In genomic region chr1:23718482-23718881, GRCh38 we compare ENCODE assay signal across 9 cellular contexts. TPM values are rescaled to one million over a fixed set of nuclear protein-coding genes. Genes with fewer than 3 reads are reported as not detected.
DNase-seq lines count a peak whose midpoint lies in the region; ATAC-seq, FAIRE-seq and TF ChIP-seq lines count a peak whose summit lies in the region.
"Had no signal": no experiment of that assay in that cellular context is flagged by ENCODE, and none has a peak within 500 bp of the region (broad histone marks: within the 10 kb centered on the region; RNA-seq: fewer than 3 reads in every experiment).

No MANE protein-coding gene starts in this region.

- in situ Hi-C loops in astrocyte of the spinal cord (cut with HindIII; ENCODE audit: low sequenced_read_pairs) = no loop called here

- peaks cover 39% of the 10 kb centered on the region for H3K4me1 ChIP-seq in Karpas-422 (ENCODE audit: low read length)
- H3K4me1 ChIP-seq in kidney (ENCODE audit: control insufficient read depth in 1 of 2, insufficient read depth in 1 of 2, low read depth in 1 of 2, low read length in 2 of 2) = no peaks in the 10 kb centered on the region

- intact Hi-C loops in activated T-helper 1 cell treated with anti-CD3 and anti-CD28 coated beads, Interleukin-12 subunit alpha, Interleukin-12 subunit beta, Interleukin-2, Interleukin-4 antibody, amounts not matched to agents 30 ng/mL and 10 ng/mL and 1 ng/mL, durations not matched to agents 14 hours and 24 hours and 36 hours (cut with micrococcal nuclease) = no loop called here
- intact Hi-C loops in kidney (cut with DNase I) = no loop called here

- no peaks in the 10 kb centered on the region for H3K9me2 ChIP-seq in Karpas-422 (replicated peaks; ENCODE audit: insufficient read depth, low read length)

- no peaks in the 10 kb centered on the region for H3K9me3 ChIP-seq in Karpas-422 (ENCODE audit: low read length)
- no peaks in the 10 kb centered on the region for H3K9me3 ChIP-seq in kidney (ENCODE audit: control insufficient read depth in 1 of 2, low read length in 2 of 2)

- ATAC-seq in GM21526 (IDR thresholded peaks at IDR 0.05; ENCODE audit: low FRiP score, unreplicated experiment) = no peak

- peaks cover 15% of the 10 kb centered on the region for H4K20me1 ChIP-seq in Karpas-422 (ENCODE audit: insufficient read depth, low read depth, low read length)

- no peak overlapping the region for H3K4me3 ChIP-seq in Karpas-422 (ENCODE audit: low read length)
- no peak overlapping the region for H3K4me3 ChIP-seq in astrocyte of the spinal cord (ENCODE audit: low read depth, low read length)
- no peak overlapping the region for H3K4me3 ChIP-seq in kidney (ENCODE audit: low read length in 2 of 2)

- no peak overlapping the region for H2AFZ ChIP-seq in Karpas-422 (ENCODE audit: low read length)

- no peaks in the 10 kb centered on the region for H3K79me2 ChIP-seq in Karpas-422 (ENCODE audit: low read length)

- no peak for FAIRE-seq in kidney (lab: Jason Lieb, UNC)

- no peaks in the 10 kb centered on the region for H3K4me1 Mint-ChIP-seq in nephron progenitor cell
- H3K4me1 Mint-ChIP-seq in activated T-helper 1 cell treated with anti-CD3 and anti-CD28 coated beads, Interleukin-12 subunit alpha, Interleukin-12 subunit beta, Interleukin-2, Interleukin-4 antibody, amounts not matched to agents 30 ng/mL and 10 ng/mL and 1 ng/mL, durations not matched to agents 14 hours and 24 hours and 36 hours (ENCODE audit: low read depth) = peaks cover 32% of the 10 kb centered on the region

- TF ChIP-seq CTCF in astrocyte of the spinal cord (IDR thresholded peaks at IDR 0.05; ENCODE audit: low read depth, low read length) = peak; percentile 60
- TF ChIP-seq CTCF in nephron progenitor cell (IDR thresholded peaks at IDR 0.05) = peak; percentile 61
- TF ChIP-seq CTCF in kidney (IDR thresholded peaks at IDR 0.05; ENCODE audit: borderline replicate concordance, extremely low read depth, insufficient read depth) = no peak

- no peak overlapping the region for H3K27ac Mint-ChIP-seq in nephron progenitor cell
- no peak overlapping the region for H3K27ac Mint-ChIP-seq in activated T-helper 1 cell treated with anti-CD3 and anti-CD28 coated beads, Interleukin-12 subunit alpha, Interleukin-12 subunit beta, Interleukin-2, Interleukin-4 antibody, amounts not matched to agents 30 ng/mL and 10 ng/mL and 1 ng/mL, durations not matched to agents 14 hours and 24 hours and 36 hours

- peak; percentile 65 for DNase-seq in Daoy (ENCODE audit: low read depth)
- peak; percentile 70 for DNase-seq in Karpas-422
- peak; percentile 23 for DNase-seq in astrocyte of the spinal cord (ENCODE audit: low read depth, low spot score)
- peak; percentile 56 for DNase-seq in nephron progenitor cell
- no peak for DNase-seq in activated T-helper 1 cell treated with anti-CD3 and anti-CD28 coated beads, Interleukin-12 subunit alpha, Interleukin-12 subunit beta, Interleukin-2, Interleukin-4 antibody, amounts not matched to agents 30 ng/mL and 10 ng/mL and 1 ng/mL, durations not matched to agents 14 hours and 24 hours and 36 hours (ENCODE audit: low spot score)
- no peak for DNase-seq in kidney
- DNase-seq in stimulated activated CD4-positive, alpha-beta T cell treated with anti-CD3 and anti-CD28 coated beads, Interleukin-4, amount 100 ng/mL, for 1 hour = no peak
- DNase-seq: left cardiac atrium had no signal

- H3K27me3 ChIP-seq in Karpas-422 (ENCODE audit: low read length) = no peaks in the 10 kb centered on the region

- H3K36me3 Mint-ChIP-seq in nephron progenitor cell (ENCODE audit: low read depth) = peaks cover 19% of the 10 kb centered on the region
- peaks cover 2% of the 10 kb centered on the region for H3K36me3 Mint-ChIP-seq in activated T-helper 1 cell treated with anti-CD3 and anti-CD28 coated beads, Interleukin-12 subunit alpha, Interleukin-12 subunit beta, Interleukin-2, Interleukin-4 antibody, amounts not matched to agents 30 ng/mL and 10 ng/mL and 1 ng/mL, durations not matched to agents 14 hours and 24 hours and 36 hours (ENCODE audit: low read depth)

- H3K36me3 ChIP-seq in Karpas-422 (ENCODE audit: insufficient read depth, low read length) = no peaks in the 10 kb centered on the region
- H3K36me3 ChIP-seq in kidney (ENCODE audit: control insufficient read depth in 1 of 2, insufficient read depth in 2 of 2, low read length in 2 of 2) = no peaks in the 10 kb centered on the region

- H3K9ac ChIP-seq in Karpas-422 (ENCODE audit: low read length) (no peak overlapping the region), kidney (ENCODE audit: low read length in 2 of 2) (no peak overlapping the region)

- H3K9me3 Mint-ChIP-seq in nephron progenitor cell = no peaks in the 10 kb centered on the region
- H3K9me3 Mint-ChIP-seq in activated T-helper 1 cell treated with anti-CD3 and anti-CD28 coated beads, Interleukin-12 subunit alpha, Interleukin-12 subunit beta, Interleukin-2, Interleukin-4 antibody, amounts not matched to agents 30 ng/mL and 10 ng/mL and 1 ng/mL, durations not matched to agents 14 hours and 24 hours and 36 hours = no peaks in the 10 kb centered on the region

- H3K4me3 Mint-ChIP-seq in nephron progenitor cell = no peak overlapping the region
- H3K4me3 Mint-ChIP-seq in activated T-helper 1 cell treated with anti-CD3 and anti-CD28 coated beads, Interleukin-12 subunit alpha, Interleukin-12 subunit beta, Interleukin-2, Interleukin-4 antibody, amounts not matched to agents 30 ng/mL and 10 ng/mL and 1 ng/mL, durations not matched to agents 14 hours and 24 hours and 36 hours = no peak overlapping the region

- no peak overlapping the region for H3K4me2 ChIP-seq in Karpas-422 (ENCODE audit: low read depth, low read length, poor library complexity, severe bottlenecking)

- H3K27ac ChIP-seq in Karpas-422 (ENCODE audit: low read length) (no peak overlapping the region), kidney (ENCODE audit: low read depth in 2 of 2, low read length in 2 of 2) (no peak overlapping the region)

- H3K27me3 Mint-ChIP-seq in nephron progenitor cell (ENCODE audit: low read depth, poor library complexity) = no peaks in the 10 kb centered on the region
- no peaks in the 10 kb centered on the region for H3K27me3 Mint-ChIP-seq in activated T-helper 1 cell treated with anti-CD3 and anti-CD28 coated beads, Interleukin-12 subunit alpha, Interleukin-12 subunit beta, Interleukin-2, Interleukin-4 antibody, amounts not matched to agents 30 ng/mL and 10 ng/mL and 1 ng/mL, durations not matched to agents 14 hours and 24 hours and 36 hours (ENCODE audit: insufficient read depth)

RNA-seq across cellular contexts. Expression of gene ELOA, which starts 24.8 kb away (rescaled TPM):
- 83.0 and 85.5 TPM in 2 replicates for total RNA-seq in Daoy (2014; rRNA removed; shearing (Covaris generic))
- 14.6 and 16.9 TPM in 2 replicates for total RNA-seq in Karpas-422 (2014; rRNA removed; shearing (Covaris generic); ENCODE audit: low replicate concordance)
- 54.5 and 55.2 TPM in 2 replicates for total RNA-seq in activated T-helper 1 cell treated with anti-CD3 and anti-CD28 coated beads, Interleukin-12 subunit alpha, Interleukin-12 subunit beta, Interleukin-2, Interleukin-4 antibody, amounts not matched to agents 30 ng/mL and 10 ng/mL and 1 ng/mL, durations not matched to agents 14 hours and 24 hours and 36 hours
- total RNA-seq in kidney = 39.1 TPM
- polyA plus RNA-seq in kidney (ENCODE audit: insufficient read depth, low read depth, low replicate concordance) = 13.7 TPM

RNA-seq across cellular contexts. Expression of gene RPL11, which starts 26.9 kb away (rescaled TPM):
- total RNA-seq in Daoy (2014; rRNA removed; shearing (Covaris generic)) = 1,672 and 1,721 TPM in 2 replicates
- total RNA-seq in Karpas-422 (2014; rRNA removed; shearing (Covaris generic); ENCODE audit: low replicate concordance) = 1,479 and 2,277 TPM in 2 replicates
- total RNA-seq in activated T-helper 1 cell treated with anti-CD3 and anti-CD28 coated beads, Interleukin-12 subunit alpha, Interleukin-12 subunit beta, Interleukin-2, Interleukin-4 antibody, amounts not matched to agents 30 ng/mL and 10 ng/mL and 1 ng/mL, durations not matched to agents 14 hours and 24 hours and 36 hours = 1,058 and 1,119 TPM in 2 replicates
- 829 TPM for total RNA-seq in kidney
- polyA plus RNA-seq in kidney (ENCODE audit: insufficient read depth, low read depth, low replicate concordance) = 2,056 TPM

RNA-seq across cellular contexts. Expression of gene PITHD1, which starts 59.7 kb away (rescaled TPM):
- 131 TPM in 2 replicates for total RNA-seq in Daoy (2014; rRNA removed; shearing (Covaris generic))
- total RNA-seq in Karpas-422 (2014; rRNA removed; shearing (Covaris generic); ENCODE audit: low replicate concordance) = 35.6 and 55.7 TPM in 2 replicates
- total RNA-seq in activated T-helper 1 cell treated with anti-CD3 and anti-CD28 coated beads, Interleukin-12 subunit alpha, Interleukin-12 subunit beta, Interleukin-2, Interleukin-4 antibody, amounts not matched to agents 30 ng/mL and 10 ng/mL and 1 ng/mL, durations not matched to agents 14 hours and 24 hours and 36 hours = 83.2 and 83.4 TPM in 2 replicates
- 40.4 TPM for total RNA-seq in kidney
- polyA plus RNA-seq in kidney (ENCODE audit: insufficient read depth, low read depth, low replicate concordance) = 57.7 TPM

Comparison
In these comparisons a context has a peak if more than half of its experiments do, and no peak if none do; other contexts are left out.
1. DNase-seq: peak in Daoy (single experiment), Karpas-422 (single experiment), astrocyte of the spinal cord (single experiment) and nephron progenitor cell (single experiment); none in activated T-helper 1 cell treated with anti-CD3 and anti-CD28 coated beads, Interleukin-12 subunit alpha, Interleukin-12 subunit beta, Interleukin-2, Interleukin-4 antibody, amounts not matched to agents 30 ng/mL and 10 ng/mL and 1 ng/mL, durations not matched to agents 14 hours and 24 hours and 36 hours (single experiment), kidney (single experiment) and stimulated activated CD4-positive, alpha-beta T cell treated with anti-CD3 and anti-CD28 coated beads, Interleukin-4, amount 100 ng/mL, for 1 hour (single experiment).